In the genomic region with DNA sequence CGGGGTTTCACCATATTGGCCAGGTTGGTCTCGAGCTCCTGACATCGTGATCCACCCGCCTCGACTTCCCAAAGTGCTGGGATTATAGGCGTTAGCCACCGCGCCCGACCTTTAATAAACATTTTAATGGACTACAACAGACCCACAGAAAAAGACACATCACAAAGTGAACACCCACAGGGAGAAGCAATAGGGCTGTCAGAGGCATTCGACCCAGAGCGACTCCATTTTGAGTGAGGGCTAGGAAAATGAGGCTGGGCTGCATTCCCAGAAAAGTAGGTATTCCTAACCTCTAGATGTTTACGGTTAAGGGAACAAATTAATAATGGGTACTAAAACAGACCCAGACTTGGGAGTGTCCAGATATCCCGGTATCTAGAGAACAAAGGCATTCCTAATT, we compare ENCODE assay signal across 1 cellular context.
TF ChIP-seq lines count a peak whose summit lies in the region.

No MANE protein-coding gene starts in this region.

TF ChIP-seq in HEK293, 187 proteins besides CTCF, POLR2A, EP300 and RAD21 (continued from another document):
- no peak for TF ChIP-seq ZNF645 (tag by site-specific recombination; IDR thresholded peaks at IDR 0.05)
- TF ChIP-seq ZNF184 (tag by site-specific recombination; IDR thresholded peaks at IDR 0.05): no peak
- TF ChIP-seq, protein P1, sequence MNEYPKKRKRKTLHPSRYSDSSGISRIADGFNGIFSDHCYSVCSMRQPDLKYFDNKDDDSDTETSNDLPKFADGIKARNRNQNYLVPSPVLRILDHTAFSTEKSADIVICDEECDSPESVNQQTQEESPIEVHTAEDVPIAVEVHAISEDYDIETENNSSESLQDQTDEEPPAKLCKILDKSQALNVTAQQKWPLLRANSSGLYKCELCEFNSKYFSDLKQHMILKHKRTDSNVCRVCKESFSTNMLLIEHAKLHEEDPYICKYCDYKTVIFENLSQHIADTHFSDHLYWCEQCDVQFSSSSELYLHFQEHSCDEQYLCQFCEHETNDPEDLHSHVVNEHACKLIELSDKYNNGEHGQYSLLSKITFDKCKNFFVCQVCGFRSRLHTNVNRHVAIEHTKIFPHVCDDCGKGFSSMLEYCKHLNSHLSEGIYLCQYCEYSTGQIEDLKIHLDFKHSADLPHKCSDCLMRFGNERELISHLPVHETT (tag by site-specific recombination; IDR thresholded peaks at IDR 0.05): no peak
- no peak for TF ChIP-seq ZNF629 (tag by site-specific recombination; IDR thresholded peaks at IDR 0.05)
- no peak for TF ChIP-seq KLF8 (tag by site-specific recombination; IDR thresholded peaks at IDR 0.05)
- TF ChIP-seq EGR2 (tag by site-specific recombination; IDR thresholded peaks at IDR 0.05; ENCODE audit: low read depth): no peak
- TF ChIP-seq ZNF114 (tag by site-specific recombination; IDR thresholded peaks at IDR 0.05): no peak
TF ChIP-seq in HEK293: peak in this region for 0.
